Comparison of ENCODE assay signal across 1 cellular context in genomic region chr10:14163374-14164125, GRCh38.
TF ChIP-seq lines count a peak whose summit lies in the region.

No MANE protein-coding gene starts in this region.

TF ChIP-seq in GM23338, 12 proteins besides CTCF, POLR2A, EP300 and RAD21 (continued from another document):
- no peak for TF ChIP-seq REST (IDR thresholded peaks at IDR 0.05; ENCODE audit: unreplicated experiment)
- TF ChIP-seq POLR2AphosphoS5 (IDR thresholded peaks at IDR 0.05; ENCODE audit: low read depth) = no peak
- TF ChIP-seq JUNB (IDR thresholded peaks at IDR 0.05; ENCODE audit: unreplicated experiment) = no peak
- no peak for TF ChIP-seq ZNF114 (CRISPR knock-in tag; IDR thresholded peaks at IDR 0.05)
